In the genomic region with DNA sequence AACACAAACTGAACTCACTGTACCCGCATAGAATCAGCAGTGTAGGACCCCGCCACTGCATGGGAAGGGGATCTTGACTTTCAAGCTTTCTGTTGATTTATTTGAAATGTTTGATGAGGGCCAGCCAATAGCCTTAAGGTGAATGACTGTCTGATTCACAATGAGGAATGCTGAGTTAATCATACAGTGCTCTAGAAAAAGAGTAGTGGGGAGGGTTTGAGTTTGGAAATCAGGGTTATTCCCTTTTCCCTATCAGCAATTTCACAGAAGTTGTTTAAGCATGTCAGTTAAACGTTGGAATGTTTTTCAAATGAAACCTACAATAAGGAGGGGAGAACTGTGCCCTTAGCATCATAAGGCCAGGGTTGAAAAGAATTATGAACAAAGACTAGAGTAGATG, we compare ENCODE assay signal across 28 cellular contexts.
A peak's percentile ranks its signal among the peaks of the same experiment; 100 is the strongest.
DNase-seq lines count a peak whose midpoint lies in the region; ATAC-seq, FAIRE-seq and TF ChIP-seq lines count a peak whose summit lies in the region.
"Had no signal": no experiment of that assay in that cellular context is flagged by ENCODE, and none has a peak within 500 bp of the region (broad histone marks: within the 10 kb centered on the region; RNA-seq: fewer than 3 reads in every experiment).

No MANE protein-coding gene starts in this region.

- H3K27me3 ChIP-seq in RWPE2 (ENCODE audit: insufficient read depth, poor library complexity, severe bottlenecking) = no peaks in the 10 kb centered on the region
- no peaks in the 10 kb centered on the region for H3K27me3 ChIP-seq in bronchial epithelial cell (ENCODE audit: control insufficient read depth, insufficient read depth, low read length)
- H3K27me3 ChIP-seq in trophoblast cell (ENCODE audit: insufficient read depth, low read length) = no peaks in the 10 kb centered on the region
- H3K27me3 ChIP-seq: BE2C, BLaER1 had no signal

- no peaks in the 10 kb centered on the region for H3K79me1 ChIP-seq in trophoblast cell (ENCODE audit: low read length)

- peak; percentile 33; the same call in 2 of the 3 replicates for ATAC-seq in RWPE2 (ENCODE audit: low read depth)
- ATAC-seq in stimulated activated effector memory CD8-positive, alpha-beta T cell treated with anti-CD3 and anti-CD28 coated beads, Interleukin-12 subunit alpha, Interleukin-12 subunit beta, amount 100 ng/mL, for 72 hours = no peak
- ATAC-seq: GM12878 had no signal

- no peak overlapping the region for H3K18ac ChIP-seq in trophoblast cell (ENCODE audit: low read length)

- no peak overlapping the region for H3K27ac Mint-ChIP-seq in stimulated activated effector memory CD8-positive, alpha-beta T cell treated with anti-CD3 and anti-CD28 coated beads, Interleukin-12 subunit alpha, Interleukin-12 subunit beta, amount 100 ng/mL, for 72 hours
- H3K27ac Mint-ChIP-seq: CD14-positive monocyte; CD4-positive, alpha-beta memory T cell; CD8-positive, alpha-beta memory T cell had no signal

- H3K9me3 ChIP-seq in RWPE2 (ENCODE audit: severe bottlenecking) (no peaks in the 10 kb centered on the region), trophoblast cell (ENCODE audit: insufficient read depth, low read depth, low read length) (peaks cover 2% of the 10 kb centered on the region)
- H3K9me3 ChIP-seq: BE2C, BLaER1 had no signal

- H3K4me3 ChIP-seq in RWPE2 (ENCODE audit: severe bottlenecking) (no peak overlapping the region), bronchial epithelial cell (ENCODE audit: low read depth, low read length) (no peak overlapping the region), epithelial cell of esophagus (ENCODE audit: low read length) (no peak overlapping the region), trophoblast cell (ENCODE audit: low read depth, low read length) (no peak overlapping the region)
- H3K4me3 ChIP-seq: BLaER1, GM12878 had no signal

- no CpG with 5 or more reads among the region's 3 CpGs for WGBS in trophoblast cell (ENCODE audit: extremely low coverage, insufficient coverage, insufficient read length)

- no peak overlapping the region for H3K4ac ChIP-seq in trophoblast cell (ENCODE audit: low read depth, low read length)

- H3K9me3 Mint-ChIP-seq in stimulated activated effector memory CD8-positive, alpha-beta T cell treated with anti-CD3 and anti-CD28 coated beads, Interleukin-12 subunit alpha, Interleukin-12 subunit beta, amount 100 ng/mL, for 72 hours = no peaks in the 10 kb centered on the region
- H3K9me3 Mint-ChIP-seq: CD4-positive, alpha-beta memory T cell; CD4-positive, CD25-positive, alpha-beta regulatory T cell; CD8-positive, alpha-beta memory T cell had no signal

- H2BK12ac ChIP-seq in trophoblast cell (ENCODE audit: low read length) = no peak overlapping the region

- H3K27ac ChIP-seq in RWPE2 (ENCODE audit: poor library complexity, severe bottlenecking) (no peak overlapping the region), trophoblast cell (ENCODE audit: low read depth, low read length) (no peak overlapping the region)
- H3K27ac ChIP-seq: BLaER1 had no signal

- no peaks in the 10 kb centered on the region for H3K79me2 ChIP-seq in trophoblast cell (ENCODE audit: control insufficient read depth, insufficient read depth, low read length, poor library complexity)

- H3K36me3 ChIP-seq in RWPE2 (ENCODE audit: low read depth) (no peaks in the 10 kb centered on the region), bronchial epithelial cell (ENCODE audit: control insufficient read depth, insufficient read depth, low read length) (no peaks in the 10 kb centered on the region), trophoblast cell (ENCODE audit: control insufficient read depth in 1 of 2, insufficient read depth in 2 of 2, low read length in 2 of 2) (no peaks in the 10 kb centered on the region)
- H3K36me3 ChIP-seq: BE2C, BLaER1 had no signal

- H3K9ac ChIP-seq in trophoblast cell (ENCODE audit: low read length) = no peak overlapping the region
- H3K9ac ChIP-seq: BLaER1 had no signal

- DNase-seq in RWPE2 (ENCODE audit: low spot score) (no peak), bronchial epithelial cell (ENCODE audit: low read depth) (peak; percentile 76), epithelial cell of esophagus (ENCODE audit: low read depth) (peak; percentile 52), trophoblast cell (peak; percentile 12 to 43), NCI-H1694 treated with DMSO at 0.1 percent for 48 hours (lab: John Stamatoyannopoulos, UW) (no peak), KBM-7 (no peak)
- DNase-seq in stimulated activated effector memory CD8-positive, alpha-beta T cell treated with anti-CD3 and anti-CD28 coated beads, Interleukin-12 subunit alpha, Interleukin-12 subunit beta, amount 100 ng/mL, for 72 hours (ENCODE audit: low spot score in 2 of 2) = no peak
- DNase-seq: 8988T; ACHN; BE2C; C1 segment of cervical spinal cord; CD4-positive, alpha-beta memory T cell; CD4-positive, CD25-positive, alpha-beta regulatory T cell; CD8-positive, alpha-beta memory T cell; COR-L47; DMS 273 treated with DMSO at 0.1 percent for 48 hours; DMS153; DMS53; DMS79; DND-41; EL; GDM1 had no signal

- H3K14ac ChIP-seq in trophoblast cell (ENCODE audit: low read length) = no peak overlapping the region

- H2AFZ ChIP-seq in trophoblast cell (ENCODE audit: insufficient read depth, low read length, poor library complexity) = no peak overlapping the region

- no peaks in the 10 kb centered on the region for H3K4me1 ChIP-seq in RWPE2 (ENCODE audit: insufficient read depth, poor library complexity, severe bottlenecking)
- no peaks in the 10 kb centered on the region for H3K4me1 ChIP-seq in trophoblast cell (ENCODE audit: control insufficient read depth in 1 of 2, insufficient read depth in 2 of 2, low read length in 2 of 2)
- H3K4me1 ChIP-seq: BE2C, BLaER1 had no signal

- H2BK5ac ChIP-seq in trophoblast cell (ENCODE audit: low read depth, low read length, poor library complexity) = no peak overlapping the region

- H3K4me2 ChIP-seq in trophoblast cell (ENCODE audit: low read length) = no peak overlapping the region
- H3K4me2 ChIP-seq: BLaER1 had no signal

- no peak overlapping the region for H2AK5ac ChIP-seq in trophoblast cell (ENCODE audit: low read length)

- no peak overlapping the region for H3K4me3 Mint-ChIP-seq in stimulated activated effector memory CD8-positive, alpha-beta T cell treated with anti-CD3 and anti-CD28 coated beads, Interleukin-12 subunit alpha, Interleukin-12 subunit beta, amount 100 ng/mL, for 72 hours
- H3K4me3 Mint-ChIP-seq: CD14-positive monocyte; CD4-positive, alpha-beta memory T cell; CD4-positive, CD25-positive, alpha-beta regulatory T cell; CD8-positive, alpha-beta memory T cell had no signal

- no peaks in the 10 kb centered on the region for H3K4me1 Mint-ChIP-seq in stimulated activated effector memory CD8-positive, alpha-beta T cell treated with anti-CD3 and anti-CD28 coated beads, Interleukin-12 subunit alpha, Interleukin-12 subunit beta, amount 100 ng/mL, for 72 hours
- H3K4me1 Mint-ChIP-seq: CD14-positive monocyte; CD4-positive, alpha-beta memory T cell; CD4-positive, CD25-positive, alpha-beta regulatory T cell; CD8-positive, alpha-beta memory T cell had no signal

- H2BK120ac ChIP-seq in trophoblast cell (ENCODE audit: insufficient read depth, low read length, poor library complexity) = no peak overlapping the region

- in situ Hi-C loops in KBM-7 (cut with MboI; ENCODE audit: low pct_unique_long_range_greater_than_20kb, low sequenced_read_pairs) = no loop called here

- TF ChIP-seq CTCF in RWPE2 (IDR thresholded peaks at IDR 0.05; ENCODE audit: poor library complexity, severe bottlenecking) (no peak), bronchial epithelial cell (IDR thresholded peaks at IDR 0.05; ENCODE audit: insufficient read depth, low read length, severe bottlenecking) (no peak), epithelial cell of esophagus (IDR thresholded peaks at IDR 0.05; ENCODE audit: insufficient read depth, low read depth, low read length, missing control alignments) (no peak)

- H3K36me3 Mint-ChIP-seq in stimulated activated effector memory CD8-positive, alpha-beta T cell treated with anti-CD3 and anti-CD28 coated beads, Interleukin-12 subunit alpha, Interleukin-12 subunit beta, amount 100 ng/mL, for 72 hours = no peaks in the 10 kb centered on the region
- H3K36me3 Mint-ChIP-seq: CD14-positive monocyte; CD4-positive, alpha-beta memory T cell; CD4-positive, CD25-positive, alpha-beta regulatory T cell; CD8-positive, alpha-beta memory T cell had no signal

- no peak overlapping the region for H4K12ac ChIP-seq in trophoblast cell (ENCODE audit: low read depth, low read length)

- no peak overlapping the region for H3K23ac ChIP-seq in trophoblast cell (ENCODE audit: low read length)

- FAIRE-seq in bronchial epithelial cell (lab: Jason Lieb, UNC) = no peak
- FAIRE-seq: A204.1, GM12878, GM12892, GM18507 had no signal

- H4K8ac ChIP-seq in trophoblast cell (ENCODE audit: low read depth, low read length) = no peak overlapping the region

- no peak overlapping the region for H4K91ac ChIP-seq in trophoblast cell (ENCODE audit: low read depth, low read length)

Comparison
In these comparisons a context has a peak if more than half of its experiments do, and no peak if none do; other contexts are left out.
1. DNase-seq: peak in bronchial epithelial cell (single experiment), epithelial cell of esophagus (single experiment) and trophoblast cell (2 of 2); none in RWPE2 (single experiment), NCI-H1694 treated with DMSO at 0.1 percent for 48 hours (single experiment), KBM-7 (single experiment) and stimulated activated effector memory CD8-positive, alpha-beta T cell treated with anti-CD3 and anti-CD28 coated beads, Interleukin-12 subunit alpha, Interleukin-12 subunit beta, amount 100 ng/mL, for 72 hours (0 of 2).